Comparison of ENCODE assay signal across 34 cellular contexts in genomic region chr11:47070769-47071168, GRCh38.
"Had no signal": no experiment of that assay in that cellular context is flagged by ENCODE, and none has a peak within 500 bp of the region (broad histone marks: within the 10 kb centered on the region; RNA-seq: fewer than 3 reads in every experiment).

No MANE protein-coding gene starts in this region.

- DNase-seq: activated CD4-positive, alpha-beta memory T cell treated with anti-CD3 and anti-CD28 coated beads for 36 hours; activated CD4-positive, alpha-beta T cell treated with anti-CD3 and anti-CD28 coated beads for 36 hours; activated CD4-positive, alpha-beta T cell treated with anti-CD3 and anti-CD28 coated beads, Interleukin-2, amount 10 ng/mL, durations not matched to agents 24 days and 14 days; activated CD4-positive, CD25-positive, alpha-beta regulatory T cell; activated CD4-positive, CD25-positive, alpha-beta regulatory T cell treated with anti-CD3 and anti-CD28 coated beads, Interleukin-2, amount 50 U/mL, for 72 hours; activated CD8-positive, alpha-beta memory T cell treated with anti-CD3 and anti-CD28 coated beads, Interleukin-2, amount 10 ng/mL, durations not matched to agents 7 days and 5 days; activated CD8-positive, alpha-beta memory T cell treated with anti-CD3 and anti-CD28 coated beads, Interleukin-2, amount 50 U/mL, for 4 hours; activated CD8-positive, alpha-beta T cell treated with anti-CD3 and anti-CD28 coated beads, Interleukin-2, amount 10 ng/mL, durations not matched to agents 7 days and 5 days; activated effector memory CD4-positive, alpha-beta T cell treated with anti-CD3 and anti-CD28 coated beads, Interleukin-2, amount 50 U/mL, for 16 hours; activated naive CD4-positive, alpha-beta T cell treated with anti-CD3 and anti-CD28 coated beads for 36 hours; activated naive CD8-positive, alpha-beta T cell treated with anti-CD3 and anti-CD28 coated beads for 36 hours; activated naive CD8-positive, alpha-beta T cell treated with anti-CD3 and anti-CD28 coated beads, Interleukin-2, amount 50 U/mL, for 24 hours; activated T-cell treated with anti-CD3 and anti-CD28 coated beads, Interleukin-2, amount 50 U/mL, for 1 hour; activated T-cell treated with anti-CD3 and anti-CD28 coated beads, Interleukin-2, amount 50 U/mL, for 48 hours; adrenal gland; amygdala; aorta; brain microvascular endothelial cell; cortex of kidney; dermis blood vessel endothelial cell; effector CD4-positive, alpha-beta T cell; effector memory CD8-positive, alpha-beta T cell; foreskin keratinocyte; gastrocnemius medialis; glutamatergic neuron; T-helper 1 cell; T-helper 17 cell; T1000; WERI-Rb-1 had no signal

- H3K9me3 ChIP-seq: adrenal gland, esophagus muscularis mucosa, gastrocnemius medialis had no signal

- H3K36me3 ChIP-seq: adrenal gland, brain microvascular endothelial cell, esophagus muscularis mucosa, gastrocnemius medialis, WERI-Rb-1 had no signal

- H3K4me1 ChIP-seq: gastrocnemius medialis had no signal

- ATAC-seq: activated CD4-positive, alpha-beta T cell treated with anti-CD3 and anti-CD28 coated beads for 36 hours; activated CD8-positive, alpha-beta memory T cell treated with anti-CD3 and anti-CD28 coated beads, Interleukin-2, amount 10 ng/mL, durations not matched to agents 7 days and 5 days; activated CD8-positive, alpha-beta T cell treated with anti-CD3 and anti-CD28 coated beads, Interleukin-2, amount 10 ng/mL, durations not matched to agents 7 days and 5 days; activated naive CD8-positive, alpha-beta T cell treated with anti-CD3 and anti-CD28 coated beads, Interleukin-2, amount 50 U/mL, for 24 hours; effector memory CD8-positive, alpha-beta T cell; foreskin keratinocyte; gastrocnemius medialis; T-helper 17 cell had no signal

- H3K27me3 ChIP-seq: adrenal gland, brain microvascular endothelial cell, esophagus muscularis mucosa, foreskin keratinocyte, gastrocnemius medialis had no signal

- H3K27ac ChIP-seq: brain microvascular endothelial cell, foreskin keratinocyte, gastrocnemius medialis, WERI-Rb-1 had no signal

- H3K4me1 Mint-ChIP-seq: activated CD4-positive, alpha-beta T cell treated with anti-CD3 and anti-CD28 coated beads for 36 hours; activated CD4-positive, alpha-beta T cell treated with anti-CD3 and anti-CD28 coated beads, Interleukin-2, amount 10 ng/mL, durations not matched to agents 24 days and 14 days; activated CD8-positive, alpha-beta memory T cell treated with anti-CD3 and anti-CD28 coated beads, Interleukin-2, amount 10 ng/mL, durations not matched to agents 7 days and 5 days; activated naive CD4-positive, alpha-beta T cell treated with anti-CD3 and anti-CD28 coated beads, Interleukin-2, amount 50 U/mL, for 24 hours; activated naive CD8-positive, alpha-beta T cell treated with anti-CD3 and anti-CD28 coated beads for 36 hours; activated naive CD8-positive, alpha-beta T cell treated with anti-CD3 and anti-CD28 coated beads, Interleukin-2, amount 50 U/mL, for 24 hours; T-helper 17 cell had no signal

- H3K27ac Mint-ChIP-seq: activated CD4-positive, alpha-beta memory T cell treated with anti-CD3 and anti-CD28 coated beads for 36 hours; activated CD4-positive, alpha-beta T cell treated with anti-CD3 and anti-CD28 coated beads for 36 hours; activated CD4-positive, alpha-beta T cell treated with anti-CD3 and anti-CD28 coated beads, Interleukin-2, amount 10 ng/mL, durations not matched to agents 24 days and 14 days; activated CD8-positive, alpha-beta memory T cell treated with anti-CD3 and anti-CD28 coated beads, Interleukin-2, amount 10 ng/mL, durations not matched to agents 7 days and 5 days; activated CD8-positive, alpha-beta T cell treated with anti-CD3 and anti-CD28 coated beads, Interleukin-2, amount 10 ng/mL, durations not matched to agents 7 days and 5 days; activated naive CD4-positive, alpha-beta T cell treated with anti-CD3 and anti-CD28 coated beads for 36 hours; activated naive CD4-positive, alpha-beta T cell treated with anti-CD3 and anti-CD28 coated beads, Interleukin-2, amount 50 U/mL, for 24 hours; activated naive CD8-positive, alpha-beta T cell treated with anti-CD3 and anti-CD28 coated beads for 36 hours; activated naive CD8-positive, alpha-beta T cell treated with anti-CD3 and anti-CD28 coated beads, Interleukin-2, amount 50 U/mL, for 24 hours; activated T-helper 1 cell treated with anti-CD3 and anti-CD28 coated beads, Interleukin-12 subunit alpha, Interleukin-12 subunit beta, Interleukin-2, Interleukin-4 antibody, amounts not matched to agents 30 ng/mL and 10 ng/mL and 1 ng/mL, durations not matched to agents 14 hours and 24 hours and 36 hours; activated T-helper 2 cell treated with anti-CD3 and anti-CD28 coated beads, Interferon-gamma antibody, Interleukin-2, Interleukin-4, amounts not matched to agents 10 μg/mL and 5 μg/mL and 100 μg/mL, durations not matched to agents 14 hours and 24 hours and 36 hours; effector memory CD8-positive, alpha-beta T cell; T-helper 17 cell; T-helper 2 cell treated with Interferon-gamma antibody and Interleukin-4, amounts not matched to agents 5 μg/mL and 100 μg/mL, for 36 hours had no signal

- H3K27me3 Mint-ChIP-seq: activated CD4-positive, alpha-beta memory T cell treated with anti-CD3 and anti-CD28 coated beads for 36 hours; activated CD4-positive, alpha-beta T cell treated with anti-CD3 and anti-CD28 coated beads for 36 hours; activated CD4-positive, alpha-beta T cell treated with anti-CD3 and anti-CD28 coated beads, Interleukin-2, amount 10 ng/mL, durations not matched to agents 24 days and 14 days; activated CD8-positive, alpha-beta memory T cell treated with anti-CD3 and anti-CD28 coated beads, Interleukin-2, amount 10 ng/mL, durations not matched to agents 7 days and 5 days; activated naive CD4-positive, alpha-beta T cell treated with anti-CD3 and anti-CD28 coated beads, Interleukin-2, amount 50 U/mL, for 24 hours; activated naive CD8-positive, alpha-beta T cell treated with anti-CD3 and anti-CD28 coated beads for 36 hours; activated naive CD8-positive, alpha-beta T cell treated with anti-CD3 and anti-CD28 coated beads, Interleukin-2, amount 50 U/mL, for 24 hours; effector memory CD8-positive, alpha-beta T cell; T-helper 17 cell had no signal

- H3K36me3 Mint-ChIP-seq: activated CD4-positive, alpha-beta memory T cell treated with anti-CD3 and anti-CD28 coated beads for 36 hours; activated CD8-positive, alpha-beta memory T cell treated with anti-CD3 and anti-CD28 coated beads, Interleukin-2, amount 10 ng/mL, durations not matched to agents 7 days and 5 days; activated naive CD8-positive, alpha-beta T cell treated with anti-CD3 and anti-CD28 coated beads for 36 hours had no signal

- H3K4me3 Mint-ChIP-seq: activated CD4-positive, alpha-beta memory T cell treated with anti-CD3 and anti-CD28 coated beads for 36 hours; activated CD4-positive, alpha-beta T cell treated with anti-CD3 and anti-CD28 coated beads for 36 hours; activated CD4-positive, alpha-beta T cell treated with anti-CD3 and anti-CD28 coated beads, Interleukin-2, amount 10 ng/mL, durations not matched to agents 24 days and 14 days; activated CD8-positive, alpha-beta memory T cell treated with anti-CD3 and anti-CD28 coated beads, Interleukin-2, amount 10 ng/mL, durations not matched to agents 7 days and 5 days; activated CD8-positive, alpha-beta T cell treated with anti-CD3 and anti-CD28 coated beads, Interleukin-2, amount 10 ng/mL, durations not matched to agents 7 days and 5 days; activated naive CD4-positive, alpha-beta T cell treated with anti-CD3 and anti-CD28 coated beads for 36 hours; activated naive CD4-positive, alpha-beta T cell treated with anti-CD3 and anti-CD28 coated beads, Interleukin-2, amount 50 U/mL, for 24 hours; activated naive CD8-positive, alpha-beta T cell treated with anti-CD3 and anti-CD28 coated beads for 36 hours; activated naive CD8-positive, alpha-beta T cell treated with anti-CD3 and anti-CD28 coated beads, Interleukin-2, amount 50 U/mL, for 24 hours; activated T-helper 1 cell treated with anti-CD3 and anti-CD28 coated beads, Interleukin-12 subunit alpha, Interleukin-12 subunit beta, Interleukin-2, Interleukin-4 antibody, amounts not matched to agents 30 ng/mL and 10 ng/mL and 1 ng/mL, durations not matched to agents 14 hours and 24 hours and 36 hours; effector memory CD8-positive, alpha-beta T cell; T-helper 17 cell; T-helper 2 cell treated with Interferon-gamma antibody and Interleukin-4, amounts not matched to agents 5 μg/mL and 100 μg/mL, for 36 hours had no signal

- H3K9me3 Mint-ChIP-seq: activated CD4-positive, alpha-beta memory T cell treated with anti-CD3 and anti-CD28 coated beads for 36 hours; activated CD4-positive, alpha-beta T cell treated with anti-CD3 and anti-CD28 coated beads, Interleukin-2, amount 10 ng/mL, durations not matched to agents 24 days and 14 days; activated naive CD4-positive, alpha-beta T cell treated with anti-CD3 and anti-CD28 coated beads for 36 hours; activated naive CD4-positive, alpha-beta T cell treated with anti-CD3 and anti-CD28 coated beads, Interleukin-2, amount 50 U/mL, for 24 hours; activated naive CD8-positive, alpha-beta T cell treated with anti-CD3 and anti-CD28 coated beads for 36 hours; activated naive CD8-positive, alpha-beta T cell treated with anti-CD3 and anti-CD28 coated beads, Interleukin-2, amount 50 U/mL, for 24 hours; activated T-helper 1 cell treated with anti-CD3 and anti-CD28 coated beads, Interleukin-12 subunit alpha, Interleukin-12 subunit beta, Interleukin-2, Interleukin-4 antibody, amounts not matched to agents 30 ng/mL and 10 ng/mL and 1 ng/mL, durations not matched to agents 14 hours and 24 hours and 36 hours; activated T-helper 2 cell treated with anti-CD3 and anti-CD28 coated beads, Interferon-gamma antibody, Interleukin-2, Interleukin-4, amounts not matched to agents 10 μg/mL and 5 μg/mL and 100 μg/mL, durations not matched to agents 14 hours and 24 hours and 36 hours; effector memory CD8-positive, alpha-beta T cell; T-helper 2 cell treated with Interferon-gamma antibody and Interleukin-4, amounts not matched to agents 5 μg/mL and 100 μg/mL, for 36 hours had no signal

- H3K4me3 ChIP-seq: adrenal gland, esophagus muscularis mucosa, gastrocnemius medialis had no signal
